26 cellular contexts compared by ENCODE assay signal in the genomic region with DNA sequence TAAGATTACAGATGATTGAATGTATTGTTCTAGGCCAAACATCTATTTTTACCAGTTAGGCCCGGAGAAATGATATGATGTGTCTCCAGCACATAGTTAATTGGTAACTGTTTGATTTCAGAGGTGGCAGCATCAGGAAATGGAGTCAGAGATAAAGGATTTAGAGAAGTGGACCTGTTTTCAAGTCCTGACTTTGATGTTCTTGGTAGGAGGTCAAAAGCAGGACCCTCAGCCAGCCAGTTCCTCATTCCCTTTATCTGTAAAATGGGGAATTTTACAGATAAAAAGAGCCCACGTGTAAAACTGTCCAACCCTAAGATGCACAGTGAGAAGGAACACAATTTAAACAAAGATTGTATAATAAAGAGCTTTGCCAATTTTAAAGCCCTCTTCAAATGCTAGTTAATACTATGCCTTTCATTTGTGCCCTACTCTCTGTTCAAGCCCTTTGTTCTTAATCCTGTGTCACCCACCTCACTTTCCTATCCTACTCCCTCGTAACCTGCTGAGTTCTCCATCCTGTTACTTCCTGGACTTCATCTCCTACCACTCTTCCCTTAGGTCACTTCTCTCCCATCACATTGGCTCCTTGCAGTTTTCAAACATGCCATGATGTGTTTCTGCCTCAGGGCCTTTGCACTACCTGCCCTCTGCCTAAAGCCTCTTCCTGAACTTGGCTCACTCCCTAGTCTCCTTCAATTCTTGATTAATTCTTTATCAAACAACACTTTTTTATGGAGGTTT. TPM values are rescaled to one million over a fixed set of nuclear protein-coding genes. Genes with fewer than 3 reads are reported as not detected.
"Had no signal": no experiment of that assay in that cellular context is flagged by ENCODE, and none has a peak within 500 bp of the region (broad histone marks: within the 10 kb centered on the region; RNA-seq: fewer than 3 reads in every experiment).

No MANE protein-coding gene starts in this region.

- H3K27ac Mint-ChIP-seq: activated CD8-positive, alpha-beta T cell treated with anti-CD3 and anti-CD28 coated beads for 36 hours; naive B cell; stimulated activated naive B cell treated with anti-CD40 and anti-IgM and Interleukin-4, amounts not matched to agents 10 μg/mL and 1 μg/mL and 100 μg/mL, for 72 hours; WTC11 had no signal

- H3K4me3 ChIP-seq: adrenal gland, cardiac muscle cell, esophagus muscularis mucosa, gastroesophageal sphincter, heart right ventricle, left ventricle myocardium inferior, mucosa of descending colon, pancreas, sigmoid colon, spleen, tibial artery had no signal

- H3K4me3 Mint-ChIP-seq: activated CD8-positive, alpha-beta T cell treated with anti-CD3 and anti-CD28 coated beads for 36 hours; activated naive CD4-positive, alpha-beta T cell treated with anti-CD3 and anti-CD28 coated beads, Interleukin-2, amount 10 ng/mL, durations not matched to agents 7 days and 5 days; naive B cell; stimulated activated naive B cell treated with anti-CD40 and anti-IgM and Interleukin-4, amounts not matched to agents 10 μg/mL and 1 μg/mL and 100 μg/mL, for 72 hours; WTC11 had no signal

- FAIRE-seq: pancreas had no signal

- H3K36me3 ChIP-seq: adrenal gland, cardiac muscle cell, esophagus muscularis mucosa, gastroesophageal sphincter, heart right ventricle, left ventricle myocardium inferior, pancreas, sigmoid colon, spleen, tibial artery had no signal

- H3K36me3 Mint-ChIP-seq: naive B cell; stimulated activated naive B cell treated with anti-CD40 and anti-IgM and Interleukin-4, amounts not matched to agents 10 μg/mL and 1 μg/mL and 100 μg/mL, for 72 hours; WTC11 had no signal

- ATAC-seq: gastroesophageal sphincter, heart right ventricle, mucosa of descending colon, pancreas, WTC11 had no signal

- H3K9me3 Mint-ChIP-seq: activated CD8-positive, alpha-beta T cell treated with anti-CD3 and anti-CD28 coated beads for 36 hours had no signal

- H3K27me3 ChIP-seq: adrenal gland, cardiac muscle cell, esophagus muscularis mucosa, gastroesophageal sphincter, heart right ventricle, pancreas, sigmoid colon, spleen, tibial artery had no signal

- H3K4me1 Mint-ChIP-seq: naive B cell had no signal

- H3K27ac ChIP-seq: adrenal gland, cardiac muscle cell, esophagus muscularis mucosa, gastroesophageal sphincter, heart right ventricle, left ventricle myocardium inferior, sigmoid colon, spleen, tibial artery had no signal

- H3K9me3 ChIP-seq: adrenal gland, esophagus muscularis mucosa, gastroesophageal sphincter, heart right ventricle, left ventricle myocardium inferior, mucosa of descending colon, pancreas, sigmoid colon, spleen, tibial artery had no signal

- DNase-seq: activated CD4-positive, alpha-beta T cell treated with anti-CD3 and anti-CD28 coated beads for 4 hours; activated effector memory CD4-positive, alpha-beta T cell treated with Interleukin-2 at 50 U/mL for 16 hours; activated naive CD4-positive, alpha-beta T cell treated with anti-CD3 and anti-CD28 coated beads, Interleukin-2, amount 10 ng/mL, durations not matched to agents 7 days and 5 days; activated T-cell treated with anti-CD3 and anti-CD28 coated beads, Interleukin-2, amount 50 U/mL, for 1 hour; adrenal gland; effector memory CD4-positive, alpha-beta T cell; heart right ventricle; left ventricle myocardium inferior; mammary epithelial cell; mucosa of descending colon; naive B cell; pancreas; sigmoid colon; spleen; stimulated activated CD4-positive, alpha-beta T cell treated with anti-CD3 and anti-CD28 coated beads, Interleukin-4, amount 100 ng/mL, for 4 hours; stimulated activated naive B cell treated with anti-CD40 and anti-IgM and Interleukin-4, amounts not matched to agents 10 μg/mL and 1 μg/mL and 100 μg/mL, for 72 hours; tibial artery had no signal

RNA-seq across cellular contexts. Expression of a gene that starts 2.6 kb away (rescaled TPM):
- total RNA-seq: activated CD8-positive, alpha-beta T cell treated with anti-CD3 and anti-CD28 coated beads for 36 hours; adrenal gland; cardiac muscle cell; dermis blood vessel endothelial cell; endothelial cell of umbilical vein; esophagus muscularis mucosa; gastroesophageal sphincter; heart right ventricle; kidney epithelial cell; left ventricle myocardium inferior; mammary epithelial cell; mucosa of descending colon; pancreas; sigmoid colon; spleen; urinary bladder; WTC11 had no signal
- polyA plus RNA-seq: adrenal gland, cardiac muscle cell, endothelial cell of umbilical vein, heart right ventricle, mammary epithelial cell, pancreas, sigmoid colon, spleen, urinary bladder had no signal
